In the genomic region with DNA sequence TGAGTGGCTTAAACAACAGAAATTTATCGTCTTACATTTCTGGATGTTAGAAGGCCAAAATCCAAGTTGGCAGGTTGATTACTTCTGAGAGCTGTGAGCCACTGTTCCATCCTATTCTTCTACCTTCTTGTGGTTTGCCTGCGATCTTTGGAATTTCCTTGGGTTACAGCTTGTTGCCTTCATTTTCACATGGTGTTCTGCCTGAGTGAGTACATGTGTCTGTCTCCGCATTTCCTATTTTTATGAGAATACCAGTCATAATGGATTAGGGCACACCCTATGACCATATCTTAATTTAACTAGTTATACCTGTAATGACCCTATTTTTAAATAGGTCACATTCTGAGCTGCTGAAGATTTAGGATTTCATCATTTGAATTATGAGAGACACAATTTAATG, we compare ENCODE assay signal across 19 cellular contexts.
"Had no signal": no experiment of that assay in that cellular context is flagged by ENCODE, and none has a peak within 500 bp of the region (broad histone marks: within the 10 kb centered on the region; RNA-seq: fewer than 3 reads in every experiment).

No MANE protein-coding gene starts in this region.

- H3K27me3 Mint-ChIP-seq: activated CD4-positive, alpha-beta T cell treated with anti-CD3 and anti-CD28 coated beads for 36 hours; activated CD8-positive, alpha-beta T cell treated with anti-CD3 and anti-CD28 coated beads for 36 hours; natural killer cell treated with Interleukin-12 subunit alpha and Interleukin-12 subunit beta and Interleukin-15 and Interleukin-18, amount 100 ng/mL, for 72 hours; stimulated activated naive B cell treated with anti-CD40 and anti-IgM and Interleukin-4, amounts not matched to agents 10 μg/mL and 1 μg/mL and 100 μg/mL, for 72 hours had no signal

- DNase-seq: activated CD4-positive, alpha-beta T cell treated with anti-CD3 and anti-CD28 coated beads for 36 hours; activated CD8-positive, alpha-beta memory T cell treated with anti-CD3 and anti-CD28 coated beads, Interleukin-2, amount 50 U/mL, for 4 hours; activated CD8-positive, alpha-beta T cell treated with anti-CD3 and anti-CD28 coated beads for 36 hours; activated naive CD8-positive, alpha-beta T cell treated with anti-CD3 and anti-CD28 coated beads for 36 hours; activated T-cell treated with anti-CD3 and anti-CD28 coated beads, Interleukin-2, amount 50 U/mL, for 72 hours; amygdala; mesendoderm; nucleus accumbens; posterior cingulate gyrus; stimulated activated CD4-positive, alpha-beta T cell treated with anti-CD3 and anti-CD28 coated beads, Interleukin-15, amount 100 ng/mL, for 24 hours; stimulated activated CD4-positive, alpha-beta T cell treated with anti-CD3 and anti-CD28 coated beads, Interleukin-4, amount 100 ng/mL, for 1 hour; stimulated activated naive B cell treated with anti-CD40 and anti-IgM and Interleukin-4, amounts not matched to agents 10 μg/mL and 1 μg/mL and 100 μg/mL, for 72 hours; T-cell; T-helper 9 cell; tibial artery; uterus had no signal

- H3K36me3 ChIP-seq: right atrium auricular region, tibial artery, uterus had no signal

- ATAC-seq: activated CD4-positive, alpha-beta T cell treated with anti-CD3 and anti-CD28 coated beads for 36 hours; activated CD8-positive, alpha-beta T cell treated with anti-CD3 and anti-CD28 coated beads for 36 hours; activated T-cell treated with anti-CD3 and anti-CD28 coated beads, Interleukin-2, amount 50 U/mL, for 72 hours; natural killer cell treated with Interleukin-12 subunit alpha and Interleukin-12 subunit beta and Interleukin-15 and Interleukin-18, amount 100 ng/mL, for 72 hours; stimulated activated naive B cell treated with anti-CD40 and anti-IgM and Interleukin-4, amounts not matched to agents 10 μg/mL and 1 μg/mL and 100 μg/mL, for 72 hours; T-cell had no signal

- H3K4me1 Mint-ChIP-seq: activated CD4-positive, alpha-beta T cell treated with anti-CD3 and anti-CD28 coated beads for 36 hours; activated naive CD8-positive, alpha-beta T cell treated with anti-CD3 and anti-CD28 coated beads for 36 hours; stimulated activated naive B cell treated with anti-CD40 and anti-IgM and Interleukin-4, amounts not matched to agents 10 μg/mL and 1 μg/mL and 100 μg/mL, for 72 hours; T-cell had no signal

- H3K27ac ChIP-seq: right atrium auricular region, skin epidermis, tibial artery, uterus had no signal

- H3K36me3 Mint-ChIP-seq: activated naive CD8-positive, alpha-beta T cell treated with anti-CD3 and anti-CD28 coated beads for 36 hours; stimulated activated naive B cell treated with anti-CD40 and anti-IgM and Interleukin-4, amounts not matched to agents 10 μg/mL and 1 μg/mL and 100 μg/mL, for 72 hours; T-cell had no signal

- H3K4me1 ChIP-seq: right atrium auricular region, uterus had no signal

- H3K27ac Mint-ChIP-seq: activated CD4-positive, alpha-beta T cell treated with anti-CD3 and anti-CD28 coated beads for 36 hours; activated CD8-positive, alpha-beta T cell treated with anti-CD3 and anti-CD28 coated beads for 36 hours; activated naive CD8-positive, alpha-beta T cell treated with anti-CD3 and anti-CD28 coated beads for 36 hours; activated T-cell treated with anti-CD3 and anti-CD28 coated beads, Interleukin-2, amount 50 U/mL, for 72 hours; natural killer cell treated with Interleukin-12 subunit alpha and Interleukin-12 subunit beta and Interleukin-15 and Interleukin-18, amount 100 ng/mL, for 72 hours; stimulated activated naive B cell treated with anti-CD40 and anti-IgM and Interleukin-4, amounts not matched to agents 10 μg/mL and 1 μg/mL and 100 μg/mL, for 72 hours; T-cell had no signal

- H3K4me3 Mint-ChIP-seq: activated CD4-positive, alpha-beta T cell treated with anti-CD3 and anti-CD28 coated beads for 36 hours; activated CD8-positive, alpha-beta T cell treated with anti-CD3 and anti-CD28 coated beads for 36 hours; activated naive CD8-positive, alpha-beta T cell treated with anti-CD3 and anti-CD28 coated beads for 36 hours; activated T-cell treated with anti-CD3 and anti-CD28 coated beads, Interleukin-2, amount 50 U/mL, for 72 hours; natural killer cell treated with Interleukin-12 subunit alpha and Interleukin-12 subunit beta and Interleukin-15 and Interleukin-18, amount 100 ng/mL, for 72 hours; stimulated activated naive B cell treated with anti-CD40 and anti-IgM and Interleukin-4, amounts not matched to agents 10 μg/mL and 1 μg/mL and 100 μg/mL, for 72 hours; T-cell had no signal

- H3K9me3 ChIP-seq: right atrium auricular region, tibial artery, uterus had no signal

- H3K27me3 ChIP-seq: right atrium auricular region, tibial artery, uterus had no signal

- H3K4me3 ChIP-seq: right atrium auricular region, skin epidermis, tibial artery, uterus had no signal
